In genomic region chr5:71651554-71651953, GRCh38 we compare ENCODE assay signal across 20 cellular contexts.
DNase-seq lines count a peak whose midpoint lies in the region; ATAC-seq, FAIRE-seq and TF ChIP-seq lines count a peak whose summit lies in the region.
"Had no signal": no experiment of that assay in that cellular context is flagged by ENCODE, and none has a peak within 500 bp of the region (broad histone marks: within the 10 kb centered on the region; RNA-seq: fewer than 3 reads in every experiment).

No MANE protein-coding gene starts in this region.

- peaks cover 6 to 10% (median 9%) of the 10 kb centered on the region in 3 donors for H3K4me1 Mint-ChIP-seq in T-cell
- peaks cover 23% of the 10 kb centered on the region for H3K4me1 Mint-ChIP-seq in activated naive CD8-positive, alpha-beta T cell treated with anti-CD3 and anti-CD28 coated beads for 36 hours
- H3K4me1 Mint-ChIP-seq: IgD-negative memory B cell had no signal

- H3K27ac Mint-ChIP-seq in T-cell, result peak overlapping the region; percentile 8 to 73
- peak overlapping the region; percentile 34 for H3K27ac Mint-ChIP-seq in activated naive CD8-positive, alpha-beta T cell treated with anti-CD3 and anti-CD28 coated beads for 36 hours
- H3K27ac Mint-ChIP-seq: IgD-negative memory B cell had no signal

- 83 to 91% (median 86%) methylated on average over 2 of the region's 2 CpGs for WGBS in stomach, 5 donors

- H3K4me3 ChIP-seq in stomach, result no peak overlapping the region
- H3K4me3 ChIP-seq: BLaER1, cardiac muscle cell, right atrium auricular region, thoracic aorta had no signal

- no peaks in the 10 kb centered on the region for H3K9me3 Mint-ChIP-seq in T-cell
- H3K9me3 Mint-ChIP-seq in activated naive CD8-positive, alpha-beta T cell treated with anti-CD3 and anti-CD28 coated beads for 36 hours, result no peaks in the 10 kb centered on the region
- H3K9me3 Mint-ChIP-seq: IgD-negative memory B cell had no signal

- DNase-seq in GM12891 (ENCODE audit: insufficient read length, low spot score) (no peak), T-cell (no peak), DMS79 (lab: John Stamatoyannopoulos, UW) (no peak), stomach (no peak)
- peak; percentile 55 for DNase-seq in activated naive CD8-positive, alpha-beta T cell treated with anti-CD3 and anti-CD28 coated beads for 36 hours
- peak; percentile 46 for DNase-seq in stimulated activated CD4-positive, alpha-beta T cell treated with anti-CD3 and anti-CD28 coated beads, Interleukin-4, amount 100 ng/mL, for 1 hour
- DNase-seq: activated gamma-delta T cell treated with Interleukin-2 at 50 U/mL for 16 hours, DND-41, kidney glomerular epithelial cell, midbrain, NCI-H526 treated with DMSO at 0.1 percent for 48 hours, PC-3 had no signal

- H3K4me3 Mint-ChIP-seq in T-cell, result no peak overlapping the region
- no peak overlapping the region for H3K4me3 Mint-ChIP-seq in activated naive CD8-positive, alpha-beta T cell treated with anti-CD3 and anti-CD28 coated beads for 36 hours
- H3K4me3 Mint-ChIP-seq: IgD-negative memory B cell had no signal

- POLR2A ChIA-PET in T-cell (lab: Charles Lee), result no interaction called here

- no peak for TF ChIP-seq EP300 in stomach (IDR thresholded peaks at IDR 0.05)

- no peaks in the 10 kb centered on the region for H3K4me1 ChIP-seq in stomach
- H3K4me1 ChIP-seq: BLaER1, right atrium auricular region had no signal

- CTCF ChIA-PET in T-cell (lab: Charles Lee), result no interaction called here

- no peak for TF ChIP-seq POLR2A in GM12891 (IDR thresholded peaks at IDR 0.05; ENCODE audit: low read depth, low read length)
- TF ChIP-seq POLR2A in stomach (IDR thresholded peaks at IDR 0.05), result no peak

- ATAC-seq in T-cell (replicated peaks in 1 of 4), result no peak
- no peak for ATAC-seq in GM18520 (IDR thresholded peaks at IDR 0.05; ENCODE audit: unreplicated experiment)
- ATAC-seq: PC-3, SK-N-SH treated with all-trans-retinoic acid at 6 μM for 48 hours had no signal

- H3K27ac ChIP-seq in stomach, result no peak overlapping the region
- H3K27ac ChIP-seq: BLaER1, cardiac muscle cell, neutrophil, right atrium auricular region had no signal

- peaks cover 67% of the 10 kb centered on the region for H3K36me3 Mint-ChIP-seq in T-cell
- H3K36me3 Mint-ChIP-seq in activated naive CD8-positive, alpha-beta T cell treated with anti-CD3 and anti-CD28 coated beads for 36 hours, result peaks cover 46% of the 10 kb centered on the region

- H3K27me3 Mint-ChIP-seq in T-cell, result no peaks in the 10 kb centered on the region
- no peaks in the 10 kb centered on the region for H3K27me3 Mint-ChIP-seq in activated naive CD8-positive, alpha-beta T cell treated with anti-CD3 and anti-CD28 coated beads for 36 hours
- H3K27me3 Mint-ChIP-seq: IgD-negative memory B cell had no signal

- H3K9me3 ChIP-seq in stomach, result no peaks in the 10 kb centered on the region
- H3K9me3 ChIP-seq: BLaER1, neutrophil, right atrium auricular region, thoracic aorta had no signal

- FAIRE-seq in GM12891 (lab: Jason Lieb, UNC), result peak; percentile 75

- peaks cover 8 to 98% (median 87%) of the 10 kb centered on the region in 4 donors for H3K36me3 ChIP-seq in stomach

- no peaks in the 10 kb centered on the region for H3K27me3 ChIP-seq in stomach
- H3K27me3 ChIP-seq: BLaER1, cardiac muscle cell, neutrophil, right atrium auricular region had no signal

- TF ChIP-seq CTCF in stomach (IDR thresholded peaks at IDR 0.05), result no peak

- intact Hi-C loops in stomach (cut with DNase I; ENCODE audit: low total_unique reads), result no loop called here

TF ChIP-seq in GM12891, 5 proteins besides CTCF, POLR2A, EP300 and RAD21:
- TF ChIP-seq SPI1 (IDR thresholded peaks at IDR 0.05; ENCODE audit: low read depth, low read length) (no peak), PAX5 (IDR thresholded peaks at IDR 0.05; ENCODE audit: insufficient read depth, low read length, severe bottlenecking) (no peak)
TF ChIP-seq in GM12891: peak in this region for 0.

Comparison
In these comparisons a context has a peak if more than half of its experiments do, and no peak if none do; other contexts are left out.
1. DNase-seq: peak in activated naive CD8-positive, alpha-beta T cell treated with anti-CD3 and anti-CD28 coated beads for 36 hours (single experiment) and stimulated activated CD4-positive, alpha-beta T cell treated with anti-CD3 and anti-CD28 coated beads, Interleukin-4, amount 100 ng/mL, for 1 hour (single experiment); none in GM12891 (single experiment), T-cell (0 of 34), DMS79 (single experiment) and stomach (single experiment).